ENCODE assay signal across 8 cellular contexts in the genomic region with DNA sequence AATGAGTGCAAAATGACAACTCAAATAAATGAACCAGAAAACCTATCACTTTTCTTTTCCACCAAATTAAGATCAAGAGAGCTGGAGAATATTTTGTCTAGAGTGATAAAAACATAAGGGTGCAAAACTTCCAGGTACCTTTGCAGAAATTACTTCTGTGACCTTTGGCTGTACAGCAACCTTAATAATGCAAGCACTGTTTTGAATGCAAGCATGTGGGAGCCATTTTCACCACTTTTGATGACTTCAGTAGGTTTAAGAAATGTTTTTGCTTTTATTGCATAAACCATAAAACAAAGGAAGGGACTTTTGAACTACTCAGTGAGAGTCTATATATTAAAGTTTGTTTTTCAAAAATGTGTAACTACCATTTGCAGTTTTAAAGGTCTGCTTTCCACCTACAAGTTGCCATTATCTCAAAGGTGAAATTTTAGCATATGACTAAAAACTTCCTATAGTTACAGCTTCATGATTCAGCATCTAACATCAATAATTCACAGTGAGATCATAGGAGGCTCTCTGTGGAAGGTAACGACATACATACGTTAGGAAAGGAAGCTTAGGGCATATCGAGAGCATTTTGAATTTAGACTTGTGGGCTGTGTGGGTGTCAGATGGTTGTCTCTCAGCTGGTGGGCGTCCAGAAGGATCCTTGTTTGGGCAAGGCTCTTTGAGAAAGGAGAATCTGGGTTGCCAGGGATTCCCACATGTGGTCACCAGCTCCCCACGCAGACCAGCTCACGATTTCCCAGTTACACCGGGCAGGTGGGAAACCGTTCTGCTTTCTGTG. TPM values are rescaled to one million over a fixed set of nuclear protein-coding genes. Genes with fewer than 3 reads are reported as not detected.
DNase-seq lines count a peak whose midpoint lies in the region; ATAC-seq and TF ChIP-seq lines count a peak whose summit lies in the region.

No MANE protein-coding gene starts in this region.

- H3K4me1 ChIP-seq in Caco-2 (peaks cover 41% of the 10 kb centered on the region), left lung (peaks cover 12 to 50% of the 10 kb centered on the region in 2 donors)

- H3K36me3 Mint-ChIP-seq in Caco-2 (ENCODE audit: insufficient read depth, unreplicated experiment) = peaks cover 51% of the 10 kb centered on the region
- peaks cover 3% of the 10 kb centered on the region for H3K36me3 Mint-ChIP-seq in activated naive CD8-positive, alpha-beta T cell treated with anti-CD3 and anti-CD28 coated beads, Interleukin-2, amount 10 ng/mL, durations not matched to agents 7 days and 5 days

- peak overlapping the region; percentile 94 for H3K27ac Mint-ChIP-seq in Caco-2 (ENCODE audit: unreplicated experiment)
- H3K27ac Mint-ChIP-seq in activated naive CD8-positive, alpha-beta T cell treated with anti-CD3 and anti-CD28 coated beads, Interleukin-2, amount 10 ng/mL, durations not matched to agents 7 days and 5 days = peak overlapping the region; percentile 56

- TSS peak; percentile 87 for BruUV-seq in Caco-2 (replicated peaks; lab: Mats Ljungman, UMichigan)

- no peak for ATAC-seq in activated naive CD8-positive, alpha-beta T cell treated with anti-CD3 and anti-CD28 coated beads, Interleukin-2, amount 10 ng/mL, durations not matched to agents 7 days and 5 days (ENCODE audit: low read depth)
- no peak for ATAC-seq in left lung
- no peak for ATAC-seq in GM21447 (IDR thresholded peaks at IDR 0.05; ENCODE audit: unreplicated experiment)

- H3K27me3 ChIP-seq in Caco-2 (replicated peaks; ENCODE audit: control insufficient read depth, insufficient read depth, low read length) = no peaks in the 10 kb centered on the region
- H3K27me3 ChIP-seq in left lung = no peaks in the 10 kb centered on the region

- peak overlapping the region; percentile 25; the same call in 1 of the 2 replicates for H3K4me3 ChIP-seq in Caco-2 (ENCODE audit: low read depth, low read length)
- peak overlapping the region; percentile 22 to 86 for H3K4me3 ChIP-seq in left lung

- no peaks in the 10 kb centered on the region for H3K9me3 ChIP-seq in Caco-2
- H3K9me3 ChIP-seq in left lung = no peaks in the 10 kb centered on the region

- intact Hi-C loops in Caco-2 (cut with micrococcal nuclease; ENCODE audit: unreplicated experiment) = loop anchor here (2.0 kb wide), 2 partner anchors 51 to 65 kb away; no protein-coding TSS in a partner anchor
- intact Hi-C loops in left lung (cut with DNase I) = no loop called here

- H3K36me3 ChIP-seq in Caco-2 (ENCODE audit: control insufficient read depth, insufficient read depth, low read length) (peaks cover 1% of the 10 kb centered on the region), left lung (peaks cover 0 to 20% of the 10 kb centered on the region in 2 donors)

- H3K9me3 Mint-ChIP-seq in Caco-2 (ENCODE audit: unreplicated experiment) = no peaks in the 10 kb centered on the region
- peaks cover 1% of the 10 kb centered on the region for H3K9me3 Mint-ChIP-seq in activated naive CD8-positive, alpha-beta T cell treated with anti-CD3 and anti-CD28 coated beads, Interleukin-2, amount 10 ng/mL, durations not matched to agents 7 days and 5 days

- POLR2A ChIA-PET in Caco-2 (lab: Charles Lee) = interaction anchor here (1.5 to 2.0 kb wide), 2 partner anchors 103 to 111 kb away, joined by 6 to 23 read pairs; no protein-coding TSS in a partner anchor
- POLR2A ChIA-PET in activated naive CD8-positive, alpha-beta T cell treated with anti-CD3 and anti-CD28 coated beads, Interleukin-2, amount 10 ng/mL, durations not matched to agents 7 days and 5 days (lab: Charles Lee) = interaction anchor here (4.7 kb wide), 1 partner anchor 9 kb away, joined by 96 read pairs; no protein-coding TSS in a partner anchor

- DNase-seq in Caco-2 (no peak), NCI-H460 (ENCODE audit: extremely low read depth, low read depth) (peak; percentile 16), left lung (no peak), SKM-1 treated with dmso at 0.1 percent for 144 hours (lab: John Stamatoyannopoulos, UW; ENCODE audit: unreplicated experiment) (no peak), NCI-H1436 treated with DMSO at 0.1 percent for 48 hours (lab: John Stamatoyannopoulos, UW) (no peak)
- no peak for DNase-seq in activated naive CD8-positive, alpha-beta T cell treated with anti-CD3 and anti-CD28 coated beads, Interleukin-2, amount 10 ng/mL, durations not matched to agents 7 days and 5 days
- DNase-seq in stimulated activated CD8-positive, alpha-beta memory T cell treated with anti-CD3 and anti-CD28 coated beads, Interleukin-15, amount 100 ng/mL, for 48 hours (ENCODE audit: low read depth in 2 of 2) = peak; percentile 33 to 35

- TF ChIP-seq CTCF in Caco-2 (IDR thresholded peaks at IDR 0.05; ENCODE audit: insufficient read depth in 1 of 2, low read depth in 1 of 2, low read length in 1 of 2, severe bottlenecking in 1 of 2, unreplicated experiment in 1 of 2) (no peak), left lung (IDR thresholded peaks at IDR 0.05) (no peak)

- H3K4me3 Mint-ChIP-seq in Caco-2 (ENCODE audit: unreplicated experiment) = peak overlapping the region; percentile 82
- H3K4me3 Mint-ChIP-seq in activated naive CD8-positive, alpha-beta T cell treated with anti-CD3 and anti-CD28 coated beads, Interleukin-2, amount 10 ng/mL, durations not matched to agents 7 days and 5 days = peak overlapping the region; percentile 99

- H3K4me1 Mint-ChIP-seq in Caco-2 (ENCODE audit: low read depth, unreplicated experiment) = peaks cover 12% of the 10 kb centered on the region
- H3K4me1 Mint-ChIP-seq in activated naive CD8-positive, alpha-beta T cell treated with anti-CD3 and anti-CD28 coated beads, Interleukin-2, amount 10 ng/mL, durations not matched to agents 7 days and 5 days = peaks cover 27% of the 10 kb centered on the region

- no peaks in the 10 kb centered on the region for H3K27me3 Mint-ChIP-seq in Caco-2 (ENCODE audit: insufficient read depth, unreplicated experiment)
- H3K27me3 Mint-ChIP-seq in activated naive CD8-positive, alpha-beta T cell treated with anti-CD3 and anti-CD28 coated beads, Interleukin-2, amount 10 ng/mL, durations not matched to agents 7 days and 5 days = no peaks in the 10 kb centered on the region

- CTCF ChIA-PET in Caco-2 (lab: Charles Lee) = interaction anchor here (1.4 to 1.9 kb wide), 3 partner anchors 17 to 122 kb away, joined by 7 to 8 read pairs (median 7); no protein-coding TSS in a partner anchor

- H3K27ac ChIP-seq in left lung = peak overlapping the region in 1 of 2 donors; percentile 97

RNA-seq across cellular contexts. Expression of gene GADD45A, which starts 1.1 kb away (rescaled TPM):
- total RNA-seq in Caco-2 (2022) (58.6 and 59.0 TPM in 2 replicates), left lung (10 to 100 TPM; 29.1 to 30.9 TPM)
- total RNA-seq in NCI-H460 (2014; rRNA removed; shearing (Covaris generic)) = 124 and 137 TPM in 2 replicates
- 48.2 and 53.2 TPM in 2 replicates for polyA plus RNA-seq in NCI-H460 (2014; cell fraction: nucleus; rRNA removed)
- 10 to 100 TPM; 24.4 to 26.2 TPM for total RNA-seq in activated naive CD8-positive, alpha-beta T cell treated with anti-CD3 and anti-CD28 coated beads, Interleukin-2, amount 10 ng/mL, durations not matched to agents 7 days and 5 days

Comparison
In these comparisons a context has a peak if more than half of its experiments do, and no peak if none do; other contexts are left out.
1. DNase-seq: peak in NCI-H460 (single experiment) and stimulated activated CD8-positive, alpha-beta memory T cell treated with anti-CD3 and anti-CD28 coated beads, Interleukin-15, amount 100 ng/mL, for 48 hours (2 of 2); none in Caco-2 (0 of 2), activated naive CD8-positive, alpha-beta T cell treated with anti-CD3 and anti-CD28 coated beads, Interleukin-2, amount 10 ng/mL, durations not matched to agents 7 days and 5 days (single experiment), left lung (0 of 2), SKM-1 treated with dmso at 0.1 percent for 144 hours (single experiment) and NCI-H1436 treated with DMSO at 0.1 percent for 48 hours (single experiment).